Comparison of ENCODE assay signal across 9 cellular contexts in genomic region chr11:131694526-131695424, GRCh38.
DNase-seq lines count a peak whose midpoint lies in the region; TF ChIP-seq lines count a peak whose summit lies in the region.
"Had no signal": no experiment of that assay in that cellular context is flagged by ENCODE, and none has a peak within 500 bp of the region (broad histone marks: within the 10 kb centered on the region; RNA-seq: fewer than 3 reads in every experiment).

No MANE protein-coding gene starts in this region.

- no peaks in the 10 kb centered on the region for H3K9me3 ChIP-seq in HEK293 (ENCODE audit: control insufficient read depth, insufficient read depth, low read depth, low read length)
- no peaks in the 10 kb centered on the region for H3K9me3 ChIP-seq in Loucy (ENCODE audit: insufficient read depth, low read depth, low read length)

- H3K79me2 ChIP-seq in Loucy (ENCODE audit: insufficient read depth, low read length), result no peaks in the 10 kb centered on the region

- DNase-seq in NCI-H2171 treated with DMSO at 0.1 percent for 48 hours (lab: John Stamatoyannopoulos, UW), result peak; percentile 9
- no peak for DNase-seq in NCI-H2171 (lab: John Stamatoyannopoulos, UW)
- peak; percentile 34 for DNase-seq in T-helper 9 cell
- DNase-seq in brain pericyte (ENCODE audit: low read depth, low spot score), result peak; percentile 30
- DNase-seq in iPS-NIHi11 (ENCODE audit: low spot score), result peak; percentile 90
- peak; percentile 56 for DNase-seq in smooth muscle cell of the brain vasculature (ENCODE audit: low read depth, low spot score)

- no peak overlapping the region for H3K27ac ChIP-seq in HEK293 (ENCODE audit: extremely low read depth, low read depth, low read length)
- H3K27ac ChIP-seq: BLaER1 treated with 17β-estradiol and CSF1 and Interleukin-3, amounts not matched to agents 10 nM and 100 nM had no signal

- no peaks in the 10 kb centered on the region for H3F3A ChIP-seq in Loucy (ENCODE audit: low read depth)

- TF ChIP-seq CTCF in HEK293 (tag by site-specific recombination; IDR thresholded peaks at IDR 0.05) (peak; percentile 59), Loucy (conservative IDR thresholded peaks at IDR 0.05; ENCODE audit: low read length) (peak; percentile 76)

- H2AFZ ChIP-seq in Loucy (ENCODE audit: low read length), result no peak overlapping the region

- no peaks in the 10 kb centered on the region for H3K9me2 ChIP-seq in Loucy (replicated peaks; ENCODE audit: low read depth, low read length)

- H3K4me2 ChIP-seq in Loucy (ENCODE audit: low read depth, low read length, poor library complexity, severe bottlenecking), result no peak overlapping the region

- H3K4me3 ChIP-seq in HEK293 (ENCODE audit: low read depth, low read length), result no peak overlapping the region
- no peak overlapping the region for H3K4me3 ChIP-seq in Loucy (ENCODE audit: low read length, poor library complexity, severe bottlenecking)
- H3K4me3 ChIP-seq: BLaER1 treated with 17β-estradiol and CSF1 and Interleukin-3, amounts not matched to agents 10 nM and 100 nM had no signal

- CTCF ChIA-PET in HEK293 (lab: Yijun Ruan, JAX), result interaction anchor here (0.5 to 4.7 kb wide), 46 partner anchors 8 to 1648 kb away, joined by 3 to 27 read pairs (median 4); no protein-coding TSS in a partner anchor

- no peaks in the 10 kb centered on the region for H3K27me3 ChIP-seq in Loucy (ENCODE audit: insufficient read depth, low read length, poor library complexity, severe bottlenecking)

- H3K36me3 ChIP-seq in HEK293 (ENCODE audit: control insufficient read depth in 2 of 2, insufficient read depth in 1 of 2, low read length in 2 of 2) (no peaks in the 10 kb centered on the region), Loucy (ENCODE audit: insufficient read depth, low read length) (no peaks in the 10 kb centered on the region)
- H3K36me3 ChIP-seq: BLaER1 treated with 17β-estradiol and CSF1 and Interleukin-3, amounts not matched to agents 10 nM and 100 nM had no signal

- POLR2A ChIA-PET in HEK293 (lab: Yijun Ruan, JAX), result no interaction called here

- no peaks in the 10 kb centered on the region; the same call in 1 of the 2 replicates for H3K4me1 ChIP-seq in HEK293 (ENCODE audit: control insufficient read depth, insufficient read depth, low read length)
- no peaks in the 10 kb centered on the region for H3K4me1 ChIP-seq in Loucy (ENCODE audit: insufficient read depth, low read length, poor library complexity, severe bottlenecking)

- no peak overlapping the region for H3K9ac ChIP-seq in Loucy (ENCODE audit: low read depth, low read length, poor library complexity, severe bottlenecking)
- H3K9ac ChIP-seq: BLaER1 treated with 17β-estradiol and CSF1 and Interleukin-3, amounts not matched to agents 10 nM and 100 nM had no signal

- no peaks in the 10 kb centered on the region for H4K20me1 ChIP-seq in Loucy (ENCODE audit: insufficient read depth, low read length, poor library complexity, severe bottlenecking)

TF ChIP-seq in HEK293, 187 proteins besides CTCF, POLR2A, EP300 and RAD21:
- TF ChIP-seq HOXD13 (CRISPR knock-in tag; IDR thresholded peaks at IDR 0.05; ENCODE audit: borderline replicate concordance) (no peak), ZNF560 (tag by site-specific recombination; IDR thresholded peaks at IDR 0.05; ENCODE audit: borderline replicate concordance) (peak; percentile 75), ZSCAN5A (tag by site-specific recombination; IDR thresholded peaks at IDR 0.05) (no peak), GLIS1 (tag by site-specific recombination; IDR thresholded peaks at IDR 0.05) (no peak), ZNF654 (tag by site-specific recombination; IDR thresholded peaks at IDR 0.05; ENCODE audit: low read depth) (peak; percentile 38)
